ENCODE assay signal across 2 cellular contexts in the genomic region with DNA sequence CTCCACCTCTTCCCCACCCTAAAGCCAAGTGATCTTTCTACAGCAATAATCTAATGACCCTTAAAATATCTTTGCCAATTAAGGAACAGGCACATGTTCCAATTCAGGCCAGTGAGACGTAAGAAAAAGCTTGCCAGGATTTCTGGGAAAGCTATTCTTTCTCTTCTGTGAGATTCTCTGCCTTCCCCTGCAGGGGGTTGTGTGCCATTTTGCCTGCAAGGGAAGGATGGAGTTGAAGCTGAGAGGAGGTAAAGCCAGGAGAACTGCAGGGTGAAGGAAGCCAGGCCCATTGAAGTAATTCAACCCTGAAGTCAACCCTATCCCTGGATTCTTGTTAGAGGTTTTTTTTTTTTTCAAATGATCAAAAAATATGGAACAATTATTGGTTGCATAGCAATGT.
TF ChIP-seq lines count a peak whose summit lies in the region.

No MANE protein-coding gene starts in this region.

TF ChIP-seq in GM23338, 12 proteins besides CTCF, POLR2A, EP300 and RAD21 (continues in another document):
- no peak for TF ChIP-seq NANOG (IDR thresholded peaks at IDR 0.05; ENCODE audit: borderline replicate concordance)
- TF ChIP-seq, protein P1, sequence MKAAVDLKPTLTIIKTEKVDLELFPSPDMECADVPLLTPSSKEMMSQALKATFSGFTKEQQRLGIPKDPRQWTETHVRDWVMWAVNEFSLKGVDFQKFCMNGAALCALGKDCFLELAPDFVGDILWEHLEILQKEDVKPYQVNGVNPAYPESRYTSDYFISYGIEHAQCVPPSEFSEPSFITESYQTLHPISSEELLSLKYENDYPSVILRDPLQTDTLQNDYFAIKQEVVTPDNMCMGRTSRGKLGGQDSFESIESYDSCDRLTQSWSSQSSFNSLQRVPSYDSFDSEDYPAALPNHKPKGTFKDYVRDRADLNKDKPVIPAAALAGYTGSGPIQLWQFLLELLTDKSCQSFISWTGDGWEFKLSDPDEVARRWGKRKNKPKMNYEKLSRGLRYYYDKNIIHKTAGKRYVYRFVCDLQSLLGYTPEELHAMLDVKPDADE (IDR thresholded peaks at IDR 0.05), result no peak
- no peak for TF ChIP-seq EZH2 (IDR thresholded peaks at IDR 0.05; ENCODE audit: low read depth, unreplicated experiment)
- TF ChIP-seq ZNF114 (CRISPR knock-in tag; IDR thresholded peaks at IDR 0.05), result no peak
- TF ChIP-seq EZH2phosphoT487 (IDR thresholded peaks at IDR 0.05; ENCODE audit: unreplicated experiment), result no peak
- TF ChIP-seq, protein P2, sequence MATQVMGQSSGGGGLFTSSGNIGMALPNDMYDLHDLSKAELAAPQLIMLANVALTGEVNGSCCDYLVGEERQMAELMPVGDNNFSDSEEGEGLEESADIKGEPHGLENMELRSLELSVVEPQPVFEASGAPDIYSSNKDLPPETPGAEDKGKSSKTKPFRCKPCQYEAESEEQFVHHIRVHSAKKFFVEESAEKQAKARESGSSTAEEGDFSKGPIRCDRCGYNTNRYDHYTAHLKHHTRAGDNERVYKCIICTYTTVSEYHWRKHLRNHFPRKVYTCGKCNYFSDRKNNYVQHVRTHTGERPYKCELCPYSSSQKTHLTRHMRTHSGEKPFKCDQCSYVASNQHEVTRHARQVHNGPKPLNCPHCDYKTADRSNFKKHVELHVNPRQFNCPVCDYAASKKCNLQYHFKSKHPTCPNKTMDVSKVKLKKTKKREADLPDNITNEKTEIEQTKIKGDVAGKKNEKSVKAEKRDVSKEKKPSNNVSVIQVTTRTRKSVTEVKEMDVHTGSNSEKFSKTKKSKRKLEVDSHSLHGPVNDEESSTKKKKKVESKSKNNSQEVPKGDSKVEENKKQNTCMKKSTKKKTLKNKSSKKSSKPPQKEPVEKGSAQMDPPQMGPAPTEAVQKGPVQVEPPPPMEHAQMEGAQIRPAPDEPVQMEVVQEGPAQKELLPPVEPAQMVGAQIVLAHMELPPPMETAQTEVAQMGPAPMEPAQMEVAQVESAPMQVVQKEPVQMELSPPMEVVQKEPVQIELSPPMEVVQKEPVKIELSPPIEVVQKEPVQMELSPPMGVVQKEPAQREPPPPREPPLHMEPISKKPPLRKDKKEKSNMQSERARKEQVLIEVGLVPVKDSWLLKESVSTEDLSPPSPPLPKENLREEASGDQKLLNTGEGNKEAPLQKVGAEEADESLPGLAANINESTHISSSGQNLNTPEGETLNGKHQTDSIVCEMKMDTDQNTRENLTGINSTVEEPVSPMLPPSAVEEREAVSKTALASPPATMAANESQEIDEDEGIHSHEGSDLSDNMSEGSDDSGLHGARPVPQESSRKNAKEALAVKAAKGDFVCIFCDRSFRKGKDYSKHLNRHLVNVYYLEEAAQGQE (IDR thresholded peaks at IDR 0.05; ENCODE audit: unreplicated experiment), result no peak
- TF ChIP-seq CREB1 (CRISPR knock-in tag; IDR thresholded peaks at IDR 0.05; ENCODE audit: low read depth), result no peak
- no peak for TF ChIP-seq POLR2AphosphoS5 (IDR thresholded peaks at IDR 0.05; ENCODE audit: low read depth)
- TF ChIP-seq JUNB (IDR thresholded peaks at IDR 0.05; ENCODE audit: unreplicated experiment), result no peak
- no peak for TF ChIP-seq STAT1 (IDR thresholded peaks at IDR 0.05; ENCODE audit: unreplicated experiment)
- TF ChIP-seq ZNF331 (CRISPR knock-in tag; IDR thresholded peaks at IDR 0.05; ENCODE audit: low read depth), result no peak

TF ChIP-seq in H1, 55 proteins besides CTCF, POLR2A, EP300 and RAD21:
- no peak for TF ChIP-seq CEBPB (IDR thresholded peaks at IDR 0.05; ENCODE audit: low read depth, low read length)
- no peak for TF ChIP-seq SUZ12 (IDR thresholded peaks at IDR 0.05; ENCODE audit: low read length)
- TF ChIP-seq YY1 (IDR thresholded peaks at IDR 0.05; ENCODE audit: low read depth, low read length), result peak; percentile 60; the same call in 1 of the 2 replicates
- no peak for TF ChIP-seq NRF1 (IDR thresholded peaks at IDR 0.05; ENCODE audit: low read depth, low read length)
